22 cellular contexts compared by ENCODE assay signal in the genomic region with DNA sequence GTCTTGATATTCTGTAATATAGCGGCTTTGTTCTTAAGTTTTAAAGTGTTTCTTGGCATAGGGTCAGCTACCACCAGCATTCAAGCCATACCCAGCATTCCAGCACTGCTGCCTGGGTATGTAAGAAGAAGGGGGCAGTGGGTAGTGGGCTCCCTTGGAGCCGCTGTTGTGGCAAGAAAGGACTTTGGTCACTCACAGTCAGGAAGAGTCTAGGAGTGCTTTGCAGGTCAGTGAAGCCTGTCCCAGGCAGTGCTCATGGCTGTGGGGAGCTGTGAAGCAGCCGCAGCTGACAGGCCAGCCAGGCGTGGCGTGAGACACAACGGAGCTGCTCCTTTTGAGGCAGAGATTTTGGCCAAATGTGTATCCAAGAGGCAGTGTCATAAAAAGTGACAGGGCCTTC.
DNase-seq lines count a peak whose midpoint lies in the region; ATAC-seq and TF ChIP-seq lines count a peak whose summit lies in the region.
"Had no signal": no experiment of that assay in that cellular context is flagged by ENCODE, and none has a peak within 500 bp of the region (broad histone marks: within the 10 kb centered on the region; RNA-seq: fewer than 3 reads in every experiment).

No MANE protein-coding gene starts in this region.

- H3K27ac Mint-ChIP-seq in brain, result peak overlapping the region; percentile 21 to 71 (median 34)
- H3K27ac Mint-ChIP-seq: dendritic cell treated with granulocyte-macrophage colony-stimulating factor and Interleukin-4, amounts not matched to agents 40 ng/mL and 50 ng/mL, for 4 days; stimulated activated naive CD8-positive, alpha-beta T cell treated with anti-CD3 and anti-CD28 coated beads, Interleukin-15, amount 100 ng/mL, for 72 hours; T-helper 1 cell treated with Interleukin-12 subunit alpha and Interleukin-12 subunit beta and Interleukin-4 antibody, amounts not matched to agents 30 μg/mL and 1 μg/mL, for 36 hours had no signal

- H3K9me3 Mint-ChIP-seq in brain, result no peaks in the 10 kb centered on the region
- H3K9me3 Mint-ChIP-seq: dendritic cell treated with granulocyte-macrophage colony-stimulating factor and Interleukin-4, amounts not matched to agents 40 ng/mL and 50 ng/mL, for 4 days; stimulated activated naive CD8-positive, alpha-beta T cell treated with anti-CD3 and anti-CD28 coated beads, Interleukin-15, amount 100 ng/mL, for 72 hours; T-helper 1 cell treated with Interleukin-12 subunit alpha and Interleukin-12 subunit beta and Interleukin-4 antibody, amounts not matched to agents 30 μg/mL and 1 μg/mL, for 36 hours had no signal

- ATAC-seq in HG02610 (IDR thresholded peaks at IDR 0.05; ENCODE audit: unreplicated experiment) (peak; percentile 80), GM18858 (IDR thresholded peaks at IDR 0.05; ENCODE audit: unreplicated experiment) (no peak), HG03469 (IDR thresholded peaks at IDR 0.05; ENCODE audit: unreplicated experiment) (no peak)
- ATAC-seq: stimulated activated naive CD8-positive, alpha-beta T cell treated with anti-CD3 and anti-CD28 coated beads, Interleukin-15, amount 100 ng/mL, for 72 hours had no signal

- no peaks in the 10 kb centered on the region for H3K27me3 Mint-ChIP-seq in brain
- H3K27me3 Mint-ChIP-seq: dendritic cell treated with granulocyte-macrophage colony-stimulating factor and Interleukin-4, amounts not matched to agents 40 ng/mL and 50 ng/mL, for 4 days; stimulated activated naive CD8-positive, alpha-beta T cell treated with anti-CD3 and anti-CD28 coated beads, Interleukin-15, amount 100 ng/mL, for 72 hours had no signal

- DNase-seq in kidney tubule cell (ENCODE audit: low spot score) (peak; percentile 92), renal cortical epithelial cell (ENCODE audit: low read depth) (peak; percentile 93)
- DNase-seq in central memory CD4-positive, alpha-beta T cell, result no peak
- no peak for DNase-seq in activated naive CD4-positive, alpha-beta T cell treated with Interleukin-2 at 50 U/mL for 16 hours
- DNase-seq: activated CD4-positive, alpha-beta T cell treated with anti-CD3 and anti-CD28 coated beads, Interleukin-2, amount 50 U/mL, for 4 hours; activated naive CD4-positive, alpha-beta T cell; foreskin fibroblast; GOT3; NCI-H510A treated with DMSO at 0.1 percent for 48 hours; occipital lobe; OCI-M1; SJCRH30; stimulated activated CD4-positive, alpha-beta T cell treated with anti-CD3 and anti-CD28 coated beads, Interleukin-1b, Interleukin-23, amount 100 ng/mL, for 48 hours; stimulated activated naive CD8-positive, alpha-beta T cell treated with anti-CD3 and anti-CD28 coated beads, Interleukin-15, amount 100 ng/mL, for 72 hours; trophoblast cell; WERI-Rb-1 had no signal

- TF ChIP-seq CTCF in brain (conservative IDR thresholded peaks at IDR 0.05), result no peak

- H3K4me3 Mint-ChIP-seq in brain, result no peak overlapping the region
- H3K4me3 Mint-ChIP-seq: dendritic cell treated with granulocyte-macrophage colony-stimulating factor and Interleukin-4, amounts not matched to agents 40 ng/mL and 50 ng/mL, for 4 days; stimulated activated naive CD8-positive, alpha-beta T cell treated with anti-CD3 and anti-CD28 coated beads, Interleukin-15, amount 100 ng/mL, for 72 hours; T-helper 1 cell treated with Interleukin-12 subunit alpha and Interleukin-12 subunit beta and Interleukin-4 antibody, amounts not matched to agents 30 μg/mL and 1 μg/mL, for 36 hours had no signal

- peaks cover 50% of the 10 kb centered on the region for H3K4me1 Mint-ChIP-seq in brain
- H3K4me1 Mint-ChIP-seq: stimulated activated naive CD8-positive, alpha-beta T cell treated with anti-CD3 and anti-CD28 coated beads, Interleukin-15, amount 100 ng/mL, for 72 hours had no signal

- no peaks in the 10 kb centered on the region for H3K36me3 Mint-ChIP-seq in brain

Comparison
In these comparisons a context has a peak if more than half of its experiments do, and no peak if none do; other contexts are left out.
1. DNase-seq: peak in kidney tubule cell (single experiment) and renal cortical epithelial cell (single experiment); none in central memory CD4-positive, alpha-beta T cell (single experiment) and activated naive CD4-positive, alpha-beta T cell treated with Interleukin-2 at 50 U/mL for 16 hours (single experiment).